Comparison of ENCODE assay signal across 11 cellular contexts in the genomic region with DNA sequence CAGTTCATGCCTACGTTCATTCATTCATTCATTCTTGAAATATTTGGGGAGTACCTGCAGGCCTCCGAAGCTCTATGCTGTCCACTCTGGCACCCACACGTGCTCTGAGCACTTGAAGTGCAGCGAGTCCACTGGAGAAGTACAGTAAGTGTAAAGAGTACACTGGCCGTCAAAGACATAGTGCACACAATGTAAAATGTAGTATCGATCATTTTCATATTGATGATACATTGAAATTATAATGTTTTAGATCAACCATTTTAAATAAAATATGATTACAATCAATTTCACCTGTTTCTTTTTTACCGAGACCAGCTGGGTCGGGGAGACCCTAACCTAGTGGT. TPM values are rescaled to one million over a fixed set of nuclear protein-coding genes. Genes with fewer than 3 reads are reported as not detected.
A peak's percentile ranks its signal among the peaks of the same experiment; 100 is the strongest.
DNase-seq lines count a peak whose midpoint lies in the region; ATAC-seq and TF ChIP-seq lines count a peak whose summit lies in the region.
"Had no signal": no experiment of that assay in that cellular context is flagged by ENCODE, and none has a peak within 500 bp of the region (broad histone marks: within the 10 kb centered on the region; RNA-seq: fewer than 3 reads in every experiment).

No MANE protein-coding gene starts in this region.

- ATAC-seq in activated CD4-positive, alpha-beta T cell treated with anti-CD3 and anti-CD28 coated beads for 36 hours: no peak
- ATAC-seq in effector memory CD8-positive, alpha-beta T cell (replicated peaks): peak; percentile 7
- peak; percentile 33 for ATAC-seq in stimulated activated effector memory CD8-positive, alpha-beta T cell treated with anti-CD3 and anti-CD28 coated beads, Interleukin-12 subunit alpha, Interleukin-12 subunit beta, amount 100 ng/mL, for 72 hours
- no peak for ATAC-seq in GM21619 (IDR thresholded peaks at IDR 0.05; ENCODE audit: unreplicated experiment)

- H3K27ac Mint-ChIP-seq in activated CD4-positive, alpha-beta T cell treated with anti-CD3 and anti-CD28 coated beads, Interleukin-2, amount 10 ng/mL, durations not matched to agents 24 days and 14 days: peak overlapping the region; percentile 81
- no peak overlapping the region for H3K27ac Mint-ChIP-seq in activated CD4-positive, alpha-beta T cell treated with anti-CD3 and anti-CD28 coated beads for 36 hours
- H3K27ac Mint-ChIP-seq in effector memory CD8-positive, alpha-beta T cell: no peak overlapping the region
- no peak overlapping the region for H3K27ac Mint-ChIP-seq in stimulated activated effector memory CD8-positive, alpha-beta T cell treated with anti-CD3 and anti-CD28 coated beads, Interleukin-12 subunit alpha, Interleukin-12 subunit beta, amount 100 ng/mL, for 72 hours

- H3K27me3 Mint-ChIP-seq in activated CD4-positive, alpha-beta T cell treated with anti-CD3 and anti-CD28 coated beads, Interleukin-2, amount 10 ng/mL, durations not matched to agents 24 days and 14 days: peaks cover 3% of the 10 kb centered on the region
- peaks cover 3% of the 10 kb centered on the region for H3K27me3 Mint-ChIP-seq in activated CD4-positive, alpha-beta T cell treated with anti-CD3 and anti-CD28 coated beads for 36 hours
- peaks cover 0 to 1% of the 10 kb centered on the region in 2 donors for H3K27me3 Mint-ChIP-seq in effector memory CD8-positive, alpha-beta T cell
- H3K27me3 Mint-ChIP-seq: activated naive CD8-positive, alpha-beta T cell had no signal

- TF ChIP-seq CTCF in LNCAP (IDR thresholded peaks at IDR 0.05): peak; percentile 44; the same call in 1 of the 2 replicates

- H3K36me3 Mint-ChIP-seq in activated CD4-positive, alpha-beta T cell treated with anti-CD3 and anti-CD28 coated beads, Interleukin-2, amount 10 ng/mL, durations not matched to agents 24 days and 14 days (ENCODE audit: low read depth): no peaks in the 10 kb centered on the region
- H3K36me3 Mint-ChIP-seq in activated CD4-positive, alpha-beta T cell treated with anti-CD3 and anti-CD28 coated beads for 36 hours (ENCODE audit: low read depth): no peaks in the 10 kb centered on the region
- H3K36me3 Mint-ChIP-seq in effector memory CD8-positive, alpha-beta T cell (ENCODE audit: insufficient read depth): no peaks in the 10 kb centered on the region
- H3K36me3 Mint-ChIP-seq in stimulated activated effector memory CD8-positive, alpha-beta T cell treated with anti-CD3 and anti-CD28 coated beads, Interleukin-12 subunit alpha, Interleukin-12 subunit beta, amount 100 ng/mL, for 72 hours: no peaks in the 10 kb centered on the region
- H3K36me3 Mint-ChIP-seq: activated naive CD8-positive, alpha-beta T cell; immature natural killer cell had no signal

- intact Hi-C loops in activated CD4-positive, alpha-beta T cell treated with anti-CD3 and anti-CD28 coated beads, Interleukin-2, amount 10 ng/mL, durations not matched to agents 24 days and 14 days (cut with micrococcal nuclease): loop anchor here (1.0 to 5.0 kb wide), 5 partner anchors 37 to 334 kb away; partner anchors contain the start of genes PPIA and PURB
- intact Hi-C loops in activated CD4-positive, alpha-beta T cell treated with anti-CD3 and anti-CD28 coated beads for 36 hours (cut with DNase I, micrococcal nuclease): loop anchor here (1.0 to 5.0 kb wide), 8 partner anchors 37 to 334 kb away; partner anchors contain the start of genes PPIA (in 2 of the 2) and PURB (in 2 of the 2)

- no peak overlapping the region for H3K4me3 Mint-ChIP-seq in activated CD4-positive, alpha-beta T cell treated with anti-CD3 and anti-CD28 coated beads, Interleukin-2, amount 10 ng/mL, durations not matched to agents 24 days and 14 days
- no peak overlapping the region for H3K4me3 Mint-ChIP-seq in activated CD4-positive, alpha-beta T cell treated with anti-CD3 and anti-CD28 coated beads for 36 hours
- no peak overlapping the region for H3K4me3 Mint-ChIP-seq in effector memory CD8-positive, alpha-beta T cell
- no peak overlapping the region for H3K4me3 Mint-ChIP-seq in stimulated activated effector memory CD8-positive, alpha-beta T cell treated with anti-CD3 and anti-CD28 coated beads, Interleukin-12 subunit alpha, Interleukin-12 subunit beta, amount 100 ng/mL, for 72 hours
- H3K4me3 Mint-ChIP-seq: activated naive CD8-positive, alpha-beta T cell; immature natural killer cell had no signal

- CTCF ChIA-PET in activated CD4-positive, alpha-beta T cell treated with anti-CD3 and anti-CD28 coated beads for 36 hours (lab: Charles Lee): interaction anchor here (0.6 to 3.6 kb wide), 15 partner anchors 16 to 357 kb away, joined by 3 to 20 read pairs (median 3); partner anchors contain the start of gene DDX56

- POLR2A ChIA-PET in activated CD4-positive, alpha-beta T cell treated with anti-CD3 and anti-CD28 coated beads for 36 hours (lab: Charles Lee): no interaction called here

- H3K9me3 Mint-ChIP-seq in activated CD4-positive, alpha-beta T cell treated with anti-CD3 and anti-CD28 coated beads, Interleukin-2, amount 10 ng/mL, durations not matched to agents 24 days and 14 days: no peaks in the 10 kb centered on the region
- H3K9me3 Mint-ChIP-seq in activated CD4-positive, alpha-beta T cell treated with anti-CD3 and anti-CD28 coated beads for 36 hours (ENCODE audit: low read depth): no peaks in the 10 kb centered on the region
- no peaks in the 10 kb centered on the region for H3K9me3 Mint-ChIP-seq in effector memory CD8-positive, alpha-beta T cell
- H3K9me3 Mint-ChIP-seq in stimulated activated effector memory CD8-positive, alpha-beta T cell treated with anti-CD3 and anti-CD28 coated beads, Interleukin-12 subunit alpha, Interleukin-12 subunit beta, amount 100 ng/mL, for 72 hours: no peaks in the 10 kb centered on the region
- H3K9me3 Mint-ChIP-seq: immature natural killer cell had no signal

- H3K4me1 Mint-ChIP-seq in activated CD4-positive, alpha-beta T cell treated with anti-CD3 and anti-CD28 coated beads, Interleukin-2, amount 10 ng/mL, durations not matched to agents 24 days and 14 days: peaks cover 12% of the 10 kb centered on the region
- H3K4me1 Mint-ChIP-seq in activated CD4-positive, alpha-beta T cell treated with anti-CD3 and anti-CD28 coated beads for 36 hours: peaks cover 15% of the 10 kb centered on the region
- peaks cover 5 to 10% of the 10 kb centered on the region in 2 donors for H3K4me1 Mint-ChIP-seq in effector memory CD8-positive, alpha-beta T cell (ENCODE audit: low read depth in 2 of 2)
- H3K4me1 Mint-ChIP-seq in stimulated activated effector memory CD8-positive, alpha-beta T cell treated with anti-CD3 and anti-CD28 coated beads, Interleukin-12 subunit alpha, Interleukin-12 subunit beta, amount 100 ng/mL, for 72 hours: peaks cover 12% of the 10 kb centered on the region

- DNase-seq in activated CD4-positive, alpha-beta T cell treated with anti-CD3 and anti-CD28 coated beads, Interleukin-2, amount 10 ng/mL, durations not matched to agents 24 days and 14 days: no peak
- no peak for DNase-seq in activated CD4-positive, alpha-beta T cell treated with anti-CD3 and anti-CD28 coated beads for 36 hours
- DNase-seq in effector memory CD8-positive, alpha-beta T cell: no peak
- DNase-seq in stimulated activated effector memory CD8-positive, alpha-beta T cell treated with anti-CD3 and anti-CD28 coated beads, Interleukin-12 subunit alpha, Interleukin-12 subunit beta, amount 100 ng/mL, for 72 hours (ENCODE audit: low spot score in 2 of 2): no peak
- no peak for DNase-seq in 8988T
- DNase-seq in stimulated activated CD8-positive, alpha-beta memory T cell treated with anti-CD3 and anti-CD28 coated beads, Interleukin-4, amount 100 ng/mL, for 48 hours: no peak

RNA-seq across cellular contexts. Expression of gene PURB, which starts 37.0 kb away (rescaled TPM):
- 41.4 and 41.5 TPM in 2 replicates for total RNA-seq in activated CD4-positive, alpha-beta T cell treated with anti-CD3 and anti-CD28 coated beads, Interleukin-2, amount 10 ng/mL, durations not matched to agents 24 days and 14 days
- 10 to 100 TPM; 18.8 to 20.8 TPM for total RNA-seq in activated CD4-positive, alpha-beta T cell treated with anti-CD3 and anti-CD28 coated beads for 36 hours

RNA-seq across cellular contexts. Expression of gene MYO1G, which starts 56.5 kb away (rescaled TPM):
- 283 and 290 TPM in 2 replicates for total RNA-seq in activated CD4-positive, alpha-beta T cell treated with anti-CD3 and anti-CD28 coated beads, Interleukin-2, amount 10 ng/mL, durations not matched to agents 24 days and 14 days
- 100 to 1,000 TPM; 369 to 376 TPM for total RNA-seq in activated CD4-positive, alpha-beta T cell treated with anti-CD3 and anti-CD28 coated beads for 36 hours
- total RNA-seq: HT1080 had no signal

Comparison
In these comparisons a context has a peak if more than half of its experiments do, and no peak if none do; other contexts are left out.
1. ATAC-seq: peak in effector memory CD8-positive, alpha-beta T cell (single experiment) and stimulated activated effector memory CD8-positive, alpha-beta T cell treated with anti-CD3 and anti-CD28 coated beads, Interleukin-12 subunit alpha, Interleukin-12 subunit beta, amount 100 ng/mL, for 72 hours (single experiment); none in activated CD4-positive, alpha-beta T cell treated with anti-CD3 and anti-CD28 coated beads for 36 hours (single experiment) and GM21619 (single experiment).